ENCODE assay signal across 12 cellular contexts in the genomic region with DNA sequence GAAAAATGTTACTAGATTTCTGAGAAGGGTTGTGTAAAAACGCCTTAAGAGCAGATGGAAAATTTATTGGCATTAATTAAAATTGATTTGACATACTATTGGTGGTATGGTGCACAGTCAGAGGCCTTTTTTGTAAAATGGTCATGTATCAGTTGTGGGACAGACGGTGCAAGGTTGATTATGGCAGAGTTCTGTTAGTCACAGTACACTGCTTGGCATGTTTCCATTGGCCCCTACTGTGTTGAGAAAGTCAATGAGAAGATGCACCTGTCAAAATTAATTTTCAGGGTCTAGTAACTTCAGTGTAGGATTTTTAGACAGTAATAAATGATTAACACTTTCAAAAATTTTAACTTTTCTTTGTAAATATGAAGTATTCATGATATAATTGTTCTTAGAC. TPM values are rescaled to one million over a fixed set of nuclear protein-coding genes. Genes with fewer than 3 reads are reported as not detected.
A peak's percentile ranks its signal among the peaks of the same experiment; 100 is the strongest.
DNase-seq lines count a peak whose midpoint lies in the region; ATAC-seq and TF ChIP-seq lines count a peak whose summit lies in the region.
"Had no signal": no experiment of that assay in that cellular context is flagged by ENCODE, and none has a peak within 500 bp of the region (broad histone marks: within the 10 kb centered on the region; RNA-seq: fewer than 3 reads in every experiment).

No MANE protein-coding gene starts in this region.

- H3K9me2 ChIP-seq in OCI-LY7 (ENCODE audit: insufficient read depth, low read length) = no peaks in the 10 kb centered on the region

- DNase-seq in Daoy (ENCODE audit: low read depth) (peak; percentile 5), brain microvascular endothelial cell (peak; percentile 18), myocyte (ENCODE audit: low read depth) (peak; percentile 59), OCI-LY7 (ENCODE audit: low spot score) (no peak), body of pancreas (no peak)
- DNase-seq: activated CD4-positive, alpha-beta T cell treated with anti-CD3 and anti-CD28 coated beads for 1 hour; activated T-cell treated with anti-CD3 and anti-CD28 coated beads, Interleukin-2, amount 50 U/mL, for 24 hours; right lobe of liver had no signal

- no peak overlapping the region for H3K4me2 ChIP-seq in OCI-LY7 (ENCODE audit: low read length)

- 43 to 49% methylated on average over 2 of the region's 2 CpGs for WGBS in body of pancreas, 2 donors

- CTCF ChIA-PET in OCI-LY7 (lab: Charles Lee; ENCODE audit: unreplicated experiment) = no interaction called here

- intact Hi-C loops in OCI-LY7 (cut with micrococcal nuclease; ENCODE audit: unreplicated experiment) (loop anchor here (5.0 kb wide), 1 partner anchor 1115 kb away; no protein-coding TSS in a partner anchor), body of pancreas (cut with DNase I) (no loop called here)

- H3K27me3 ChIP-seq in brain microvascular endothelial cell (replicated peaks) (no peaks in the 10 kb centered on the region), body of pancreas (no peaks in the 10 kb centered on the region)
- H3K27me3 ChIP-seq: right lobe of liver had no signal

- POLR2A ChIA-PET in OCI-LY7 (lab: Charles Lee) = interaction anchor here (1.1 to 1.4 kb wide), 2 partner anchors 27 to 55 kb away, joined by 3 read pairs; no protein-coding TSS in a partner anchor

- no TSS peak for BruUV-seq in OCI-LY7 (replicated peaks; lab: Mats Ljungman, UMichigan)

- H3K4me3 ChIP-seq in brain microvascular endothelial cell (ENCODE audit: low read depth, low read length) (no peak overlapping the region), OCI-LY7 (ENCODE audit: low read depth, low read length, poor library complexity, severe bottlenecking) (no peak overlapping the region), body of pancreas (no peak overlapping the region)
- H3K4me3 ChIP-seq: right lobe of liver had no signal

- in situ Hi-C loops in brain microvascular endothelial cell (cut with HindIII; ENCODE audit: low pct_ligation_motif_present, low sequenced_read_pairs) = no loop called here

- no peak for TF ChIP-seq POLR2A in body of pancreas (IDR thresholded peaks at IDR 0.05)

- ATAC-seq in HG02981 (IDR thresholded peaks at IDR 0.05; ENCODE audit: unreplicated experiment) = peak; percentile 51
- ATAC-seq in HG02759 (IDR thresholded peaks at IDR 0.05; ENCODE audit: unreplicated experiment) = no peak
- no peak for ATAC-seq in body of pancreas
- no peak for ATAC-seq in HG02852 (IDR thresholded peaks at IDR 0.05; ENCODE audit: unreplicated experiment)
- ATAC-seq: right lobe of liver had no signal

- TF ChIP-seq CTCF in brain microvascular endothelial cell (IDR thresholded peaks at IDR 0.05; ENCODE audit: low read depth, low read length, missing control alignments) (no peak), OCI-LY7 (conservative IDR thresholded peaks at IDR 0.05; ENCODE audit: low read length) (no peak), body of pancreas (IDR thresholded peaks at IDR 0.05) (no peak)

- peaks cover 7% of the 10 kb centered on the region; the same call in 1 of the 2 replicates for H4K20me1 ChIP-seq in OCI-LY7 (ENCODE audit: insufficient read depth, low read length)

- H2AFZ ChIP-seq in OCI-LY7 (ENCODE audit: low read length) = no peak overlapping the region

- H3K36me3 ChIP-seq in brain microvascular endothelial cell (replicated peaks) = no peaks in the 10 kb centered on the region
- H3K36me3 ChIP-seq in OCI-LY7 (ENCODE audit: insufficient read depth, low read length) = no peaks in the 10 kb centered on the region
- H3K36me3 ChIP-seq in body of pancreas (replicated peaks in 1 of 2; ENCODE audit: insufficient read depth in 1 of 2, low read depth in 2 of 2) = no peaks in the 10 kb centered on the region
- H3K36me3 ChIP-seq: right lobe of liver had no signal

- peaks cover 18% of the 10 kb centered on the region; the same call in 1 of the 2 replicates for H3K79me2 ChIP-seq in OCI-LY7 (ENCODE audit: insufficient read depth, low read depth, low read length)

- H3K27ac ChIP-seq in brain microvascular endothelial cell = peak overlapping the region; percentile 16
- H3K27ac ChIP-seq in OCI-LY7 (ENCODE audit: low read depth, low read length, poor library complexity, severe bottlenecking) = no peak overlapping the region
- no peak overlapping the region for H3K27ac ChIP-seq in body of pancreas
- H3K27ac ChIP-seq: epithelial cell of prostate, right lobe of liver had no signal

- H3K4me1 ChIP-seq in OCI-LY7 (ENCODE audit: insufficient read depth, low read length, poor library complexity, severe bottlenecking) (no peaks in the 10 kb centered on the region), body of pancreas (peaks cover 42% of the 10 kb centered on the region)

- H3K9me3 ChIP-seq in OCI-LY7 (ENCODE audit: low read length) (no peaks in the 10 kb centered on the region), body of pancreas (no peaks in the 10 kb centered on the region)
- H3K9me3 ChIP-seq: right lobe of liver had no signal

RNA-seq across cellular contexts. Expression of a gene that starts 4.4 kb away (rescaled TPM):
- total RNA-seq in Daoy (2014; rRNA removed; shearing (Covaris generic)) = not detected in 2 replicates
- total RNA-seq in myocyte = 9.9 and 16.8 TPM in 2 replicates
- 14.5 TPM for polyA plus RNA-seq in myocyte (2012)
- total RNA-seq in OCI-LY7 (2014; rRNA removed; shearing (Covaris generic)) = not detected in 2 replicates
- not detected in 2 replicates for total RNA-seq in OCI-LY7 (2022)
- under 1 TPM; 0.33 to 0.52 TPM for total RNA-seq in body of pancreas

Comparison
In these comparisons a context has a peak if more than half of its experiments do, and no peak if none do; other contexts are left out.
1. DNase-seq: peak in Daoy (single experiment), brain microvascular endothelial cell (single experiment) and myocyte (single experiment); none in OCI-LY7 (single experiment) and body of pancreas (0 of 4).